Comparison of ENCODE assay signal across 8 cellular contexts in genomic region chr6:52284460-52285173, GRCh38. TPM values are rescaled to one million over a fixed set of nuclear protein-coding genes. Genes with fewer than 3 reads are reported as not detected.
DNase-seq lines count a peak whose midpoint lies in the region; ATAC-seq and TF ChIP-seq lines count a peak whose summit lies in the region.

Gene MCM3, minus strand, starts transcription at chr6:52284742. Its CDS starts 68 bp downstream, at chr6:52284674.

- H3K4me3 Mint-ChIP-seq in GM23338, result no peak within 1 kb of the TSS
- H3K4me3 Mint-ChIP-seq in naive thymus-derived CD8-positive, alpha-beta T cell, result peak within 1 kb of the TSS in 6 of 10 donors; percentile 27 to 72 (median 62)

- DNase-seq in GM23338 (ENCODE audit: low spot score) (peak; percentile 100), LHCN-M2 (ENCODE audit: low read depth) (peak; percentile 99), RPMI8226 (peak; percentile 99), fibroblast of mammary gland (ENCODE audit: low read depth) (peak; percentile 99)
- peak; percentile 83 to 91 for DNase-seq in activated T-helper 1 cell treated with anti-CD3 and anti-CD28 coated beads, Interleukin-2, amount 50 U/mL, for 16 hours (ENCODE audit: low read depth in 1 of 2, low spot score in 1 of 2)
- DNase-seq in naive thymus-derived CD8-positive, alpha-beta T cell, result peak; percentile 79 to 98 (median 95)
- DNase-seq in stimulated activated naive CD4-positive, alpha-beta T cell (lab: John Stamatoyannopoulos, UW), result peak; percentile 86 to 98 (median 95)

- TF ChIP-seq CTCF in DOHH2 (IDR thresholded peaks at IDR 0.05; ENCODE audit: low read depth, low read length, poor library complexity, severe bottlenecking) (no peak), GM23338 (conservative IDR thresholded peaks at IDR 0.05; ENCODE audit: low read depth in 2 of 2) (no peak), fibroblast of mammary gland (conservative IDR thresholded peaks at IDR 0.05; ENCODE audit: control insufficient read depth, insufficient read depth, low read depth, low read length) (no peak)

- H3K27me3 Mint-ChIP-seq in GM23338 (ENCODE audit: insufficient read depth, low read depth, poor library complexity), result peaks cover 6% of the 10 kb centered on the region
- H3K27me3 Mint-ChIP-seq in naive thymus-derived CD8-positive, alpha-beta T cell, result no peaks in the 10 kb centered on the region

- H2AFZ ChIP-seq in GM23338, result 0 out of 2 replicates have a peak within 1 kb of the TSS, but pooled peaks have one; percentile 11

- peak within 1 kb of the TSS; percentile 96 for H3K4me3 ChIP-seq in DOHH2 (ENCODE audit: low read length)
- peak within 1 kb of the TSS; percentile 73 for H3K4me3 ChIP-seq in GM23338
- H3K4me3 ChIP-seq in fibroblast of mammary gland (ENCODE audit: control insufficient read depth, low read depth, low read length), result peak within 1 kb of the TSS; percentile 73

- no peaks in the 10 kb centered on the region for H3K9me3 Mint-ChIP-seq in GM23338
- no peaks in the 10 kb centered on the region for H3K9me3 Mint-ChIP-seq in naive thymus-derived CD8-positive, alpha-beta T cell

- peaks cover 43% of the 10 kb centered on the region for H3K36me3 Mint-ChIP-seq in GM23338 (ENCODE audit: low read depth)
- peaks cover 0 to 34% (median 21%) of the 10 kb centered on the region in 3 donors for H3K36me3 Mint-ChIP-seq in naive thymus-derived CD8-positive, alpha-beta T cell

- H4K20me1 ChIP-seq in DOHH2 (ENCODE audit: control insufficient read depth, insufficient read depth, low read depth, low read length) (0 out of 2 replicates have a peak, but pooled peaks cover 11% of the 10 kb centered on the region), GM23338 (replicated peaks; ENCODE audit: insufficient read depth) (peaks cover 22% of the 10 kb centered on the region)

- H3K4me2 ChIP-seq in DOHH2 (ENCODE audit: low read length) (peak within 1 kb of the TSS; percentile 80), GM23338 (peak within 1 kb of the TSS; percentile 78)

- H3K4me1 ChIP-seq in DOHH2 (ENCODE audit: control insufficient read depth, low read length), result peaks cover 49% of the 10 kb centered on the region
- peaks cover 20% of the 10 kb centered on the region; the same call in 1 of the 2 replicates for H3K4me1 ChIP-seq in GM23338 (ENCODE audit: insufficient read depth)

- peaks cover 20% of the 10 kb centered on the region for H3K4me1 Mint-ChIP-seq in GM23338
- H3K4me1 Mint-ChIP-seq in naive thymus-derived CD8-positive, alpha-beta T cell, result peaks cover 12 to 46% (median 35%) of the 10 kb centered on the region in 4 donors

- peak; percentile 97 for ATAC-seq in GM23338
- peak; percentile 94 for ATAC-seq in naive thymus-derived CD8-positive, alpha-beta T cell

- H3K9me2 ChIP-seq in DOHH2 (replicated peaks; ENCODE audit: control insufficient read depth, low read length) (no peaks in the 10 kb centered on the region), GM23338 (ENCODE audit: insufficient read depth) (no peaks in the 10 kb centered on the region)

- H3K27me3 ChIP-seq in DOHH2 (ENCODE audit: control insufficient read depth, low read length) (no peaks in the 10 kb centered on the region), GM23338 (ENCODE audit: insufficient read depth) (no peaks in the 10 kb centered on the region)

- H3K27ac ChIP-seq in DOHH2 (ENCODE audit: low read depth, low read length) (peak within 1 kb of the TSS; percentile 94), GM23338 (ENCODE audit: low read depth) (peak within 1 kb of the TSS; percentile 79)

- H3K79me2 ChIP-seq in DOHH2 (ENCODE audit: control insufficient read depth, low read length), result peaks cover 50% of the 10 kb centered on the region
- H3K79me2 ChIP-seq in GM23338 (replicated peaks; ENCODE audit: insufficient read depth), result peaks cover 48% of the 10 kb centered on the region

- H3K36me3 ChIP-seq in DOHH2 (ENCODE audit: control insufficient read depth, low read length) (peaks cover 49% of the 10 kb centered on the region), GM23338 (ENCODE audit: insufficient read depth) (peaks cover 33% of the 10 kb centered on the region)

- no peaks in the 10 kb centered on the region for H3K9me3 ChIP-seq in DOHH2 (ENCODE audit: control insufficient read depth, insufficient read depth, low read length)

- 0 out of 2 replicates have a peak within 1 kb of the TSS, but pooled peaks have one; percentile 68 for H3K27ac Mint-ChIP-seq in GM23338
- peak within 1 kb of the TSS in 4 of 10 donors; percentile 19 to 65 (median 46) for H3K27ac Mint-ChIP-seq in naive thymus-derived CD8-positive, alpha-beta T cell

- peaks cover 11% of the 10 kb centered on the region for H3F3A ChIP-seq in DOHH2 (ENCODE audit: control insufficient read depth, insufficient read depth)
- no peaks in the 10 kb centered on the region for H3F3A ChIP-seq in GM23338 (replicated peaks; ENCODE audit: low read depth)

- POLR2A ChIA-PET in naive thymus-derived CD8-positive, alpha-beta T cell (lab: Charles Lee), result interaction anchor here (0.6 to 7.8 kb wide), 22 partner anchors 9 to 379 kb away, joined by 3 to 108 read pairs (median 4); partner anchors contain the start of genes EFHC1 and PAQR8

TF ChIP-seq in GM23338, 12 proteins besides CTCF, POLR2A, EP300 and RAD21 (continues in another document):
- TF ChIP-seq JUNB (IDR thresholded peaks at IDR 0.05; ENCODE audit: unreplicated experiment), result no peak
- TF ChIP-seq EZH2 (IDR thresholded peaks at IDR 0.05; ENCODE audit: low read depth, unreplicated experiment), result no peak
- peak; percentile 79 for TF ChIP-seq CREB1 (CRISPR knock-in tag; IDR thresholded peaks at IDR 0.05; ENCODE audit: low read depth)
- no peak for TF ChIP-seq ZNF462 (CRISPR knock-in tag; IDR thresholded peaks at IDR 0.05)
- no peak for TF ChIP-seq ZNF331 (CRISPR knock-in tag; IDR thresholded peaks at IDR 0.05; ENCODE audit: low read depth)

RNA-seq across cellular contexts. Expression of gene MCM3, which starts in this region (rescaled TPM):
- 328 and 369 TPM in 2 replicates for total RNA-seq in GM23338 (2014; rRNA removed; shearing (Covaris generic))
- 147 and 157 TPM in 2 replicates for polyA plus RNA-seq in GM23338 (2016; fragmentation: Nextera tagmentation; extraction: Ambion mirVana)
- 137 and 149 TPM in 2 replicates for total RNA-seq in LHCN-M2 (2014; rRNA removed)
- 46.4 TPM for polyA plus RNA-seq in LHCN-M2 (2012)
- 10 to 100 TPM; 47.4 to 48.9 TPM for total RNA-seq in naive thymus-derived CD8-positive, alpha-beta T cell
- 10 to 100 TPM; 45.5 to 63.5 (median 57.7) TPM for polyA plus RNA-seq in naive thymus-derived CD8-positive, alpha-beta T cell

Comparison
In these comparisons a context has a peak if more than half of its experiments do, and no peak if none do; other contexts are left out.
1. Peak in every context shown above with its lines: DNase-seq, ATAC-seq, H3K4me3 ChIP-seq and H3K27ac ChIP-seq.